In genomic region chr7:101527844-101528667, GRCh38 we compare ENCODE assay signal across 14 cellular contexts.
DNase-seq lines count a peak whose midpoint lies in the region; ATAC-seq, FAIRE-seq and TF ChIP-seq lines count a peak whose summit lies in the region.
"Had no signal": no experiment of that assay in that cellular context is flagged by ENCODE, and none has a peak within 500 bp of the region (broad histone marks: within the 10 kb centered on the region; RNA-seq: fewer than 3 reads in every experiment).

No MANE protein-coding gene starts in this region.

- POLR2A ChIA-PET in CD4-positive, alpha-beta memory T cell (lab: Charles Lee; ENCODE audit: partially characterized antibody), result no interaction called here

- H3K27ac ChIP-seq in caudate nucleus (ENCODE audit: low read depth, low read length) (no peak overlapping the region), left lung (peak overlapping the region in 1 of 2 donors; percentile 26)
- H3K27ac ChIP-seq in CD4-positive, alpha-beta memory T cell (ENCODE audit: low read depth, low read length), result no peak overlapping the region

- DNase-seq in activated naive CD8-positive, alpha-beta T cell treated with anti-CD3 and anti-CD28 coated beads for 36 hours, result no peak
- no peak for DNase-seq in activated naive CD8-positive, alpha-beta T cell treated with anti-CD3 and anti-CD28 coated beads, Interleukin-2, amount 50 U/mL, for 24 hours
- peak in 44 of 61 donors; percentile 2 to 78 (median 26) for DNase-seq in caudate nucleus (lab: John Stamatoyannopoulos, UW)
- peak in 1 of 2 donors; percentile 51 for DNase-seq in left lung
- DNase-seq in urothelium cell line (ENCODE audit: low spot score), result no peak
- no peak for DNase-seq in CD4-positive, alpha-beta memory T cell
- DNase-seq in NOMO-1 treated with DMSO at 0.1 percent for 48 hours (lab: John Stamatoyannopoulos, UW; ENCODE audit: unreplicated experiment), result no peak
- DNase-seq: activated CD4-positive, alpha-beta T cell treated with anti-CD3 and anti-CD28 coated beads for 1 hour; activated effector memory CD4-positive, alpha-beta T cell treated with Interleukin-2 at 50 U/mL for 16 hours; glutamatergic neuron; NCI-H2171 treated with DMSO at 0.1 percent for 48 hours; SHP77 treated with DMSO at 0.1 percent for 48 hours; stimulated activated CD8-positive, alpha-beta memory T cell treated with anti-CD3 and anti-CD28 coated beads, Interleukin-4, amount 100 ng/mL, for 48 hours had no signal

- CTCF ChIA-PET in CD4-positive, alpha-beta memory T cell (lab: Charles Lee; ENCODE audit: partially characterized antibody), result no interaction called here

- FAIRE-seq in urothelium cell line (lab: Jason Lieb, UNC), result peak; percentile 63

- no peak overlapping the region for H3K4me3 ChIP-seq in left lung
- H3K4me3 ChIP-seq in CD4-positive, alpha-beta memory T cell (ENCODE audit: low read length in 2 of 2), result no peak overlapping the region

- no peak for ATAC-seq in activated naive CD8-positive, alpha-beta T cell treated with anti-CD3 and anti-CD28 coated beads, Interleukin-2, amount 50 U/mL, for 24 hours
- peak; percentile 86 for ATAC-seq in left lung
- no peak for ATAC-seq in HG03565 (IDR thresholded peaks at IDR 0.05; ENCODE audit: unreplicated experiment)

- TF ChIP-seq CTCF in left lung (IDR thresholded peaks at IDR 0.05), result no peak

- peak overlapping the region; percentile 68 for H3K27ac Mint-ChIP-seq in activated naive CD8-positive, alpha-beta T cell treated with anti-CD3 and anti-CD28 coated beads for 36 hours
- no peak overlapping the region for H3K27ac Mint-ChIP-seq in activated naive CD8-positive, alpha-beta T cell treated with anti-CD3 and anti-CD28 coated beads, Interleukin-2, amount 50 U/mL, for 24 hours
- no peak overlapping the region for H3K27ac Mint-ChIP-seq in CD4-positive, alpha-beta memory T cell

- H3K9me3 Mint-ChIP-seq in activated naive CD8-positive, alpha-beta T cell treated with anti-CD3 and anti-CD28 coated beads for 36 hours, result no peaks in the 10 kb centered on the region
- H3K9me3 Mint-ChIP-seq in activated naive CD8-positive, alpha-beta T cell treated with anti-CD3 and anti-CD28 coated beads, Interleukin-2, amount 50 U/mL, for 24 hours, result no peaks in the 10 kb centered on the region
- H3K9me3 Mint-ChIP-seq in CD4-positive, alpha-beta memory T cell, result peaks cover 0 to 5% (median 0%) of the 10 kb centered on the region in 8 donors

- no peak overlapping the region for H3K4me3 Mint-ChIP-seq in activated naive CD8-positive, alpha-beta T cell treated with anti-CD3 and anti-CD28 coated beads for 36 hours
- H3K4me3 Mint-ChIP-seq in activated naive CD8-positive, alpha-beta T cell treated with anti-CD3 and anti-CD28 coated beads, Interleukin-2, amount 50 U/mL, for 24 hours, result no peak overlapping the region
- no peak overlapping the region for H3K4me3 Mint-ChIP-seq in CD4-positive, alpha-beta memory T cell

- intact Hi-C loops in left lung (cut with DNase I), result no loop called here
- intact Hi-C loops in CD4-positive, alpha-beta memory T cell (cut with micrococcal nuclease), result no loop called here

- H3K36me3 Mint-ChIP-seq in activated naive CD8-positive, alpha-beta T cell treated with anti-CD3 and anti-CD28 coated beads for 36 hours, result no peaks in the 10 kb centered on the region
- no peaks in the 10 kb centered on the region for H3K36me3 Mint-ChIP-seq in activated naive CD8-positive, alpha-beta T cell treated with anti-CD3 and anti-CD28 coated beads, Interleukin-2, amount 50 U/mL, for 24 hours (ENCODE audit: low read depth)
- no peaks in the 10 kb centered on the region for H3K36me3 Mint-ChIP-seq in CD4-positive, alpha-beta memory T cell

- H3K36me3 ChIP-seq in left lung, result no peaks in the 10 kb centered on the region
- H3K36me3 ChIP-seq in CD4-positive, alpha-beta memory T cell (ENCODE audit: insufficient read depth, low read length), result no peaks in the 10 kb centered on the region

- peaks cover 0 to 8% of the 10 kb centered on the region in 2 donors for H3K27me3 ChIP-seq in left lung
- H3K27me3 ChIP-seq in CD4-positive, alpha-beta memory T cell (ENCODE audit: insufficient read depth, low read length), result no peaks in the 10 kb centered on the region

- H3K9me3 ChIP-seq in left lung, result no peaks in the 10 kb centered on the region
- H3K9me3 ChIP-seq in CD4-positive, alpha-beta memory T cell (ENCODE audit: control insufficient read depth in 1 of 2, low read length in 2 of 2), result no peaks in the 10 kb centered on the region

- no peaks in the 10 kb centered on the region for H3K27me3 Mint-ChIP-seq in activated naive CD8-positive, alpha-beta T cell treated with anti-CD3 and anti-CD28 coated beads for 36 hours
- H3K27me3 Mint-ChIP-seq in activated naive CD8-positive, alpha-beta T cell treated with anti-CD3 and anti-CD28 coated beads, Interleukin-2, amount 50 U/mL, for 24 hours, result peaks cover 2% of the 10 kb centered on the region
- H3K27me3 Mint-ChIP-seq in CD4-positive, alpha-beta memory T cell, result peaks cover 9 to 13% of the 10 kb centered on the region in 2 donors

- no peaks in the 10 kb centered on the region for H3K4me1 Mint-ChIP-seq in activated naive CD8-positive, alpha-beta T cell treated with anti-CD3 and anti-CD28 coated beads for 36 hours
- H3K4me1 Mint-ChIP-seq in activated naive CD8-positive, alpha-beta T cell treated with anti-CD3 and anti-CD28 coated beads, Interleukin-2, amount 50 U/mL, for 24 hours, result no peaks in the 10 kb centered on the region
- no peaks in the 10 kb centered on the region for H3K4me1 Mint-ChIP-seq in CD4-positive, alpha-beta memory T cell

- peaks cover 0 to 7% of the 10 kb centered on the region in 2 donors for H3K4me1 ChIP-seq in left lung
- no peaks in the 10 kb centered on the region for H3K4me1 ChIP-seq in CD4-positive, alpha-beta memory T cell (ENCODE audit: insufficient read depth, low read length)

Comparison
In these comparisons a context has a peak if more than half of its experiments do, and no peak if none do; other contexts are left out.
1. DNase-seq: peak in caudate nucleus (44 of 61); none in activated naive CD8-positive, alpha-beta T cell treated with anti-CD3 and anti-CD28 coated beads for 36 hours (single experiment), activated naive CD8-positive, alpha-beta T cell treated with anti-CD3 and anti-CD28 coated beads, Interleukin-2, amount 50 U/mL, for 24 hours (single experiment), urothelium cell line (single experiment), CD4-positive, alpha-beta memory T cell (0 of 5) and NOMO-1 treated with DMSO at 0.1 percent for 48 hours (single experiment).